Comparison of ENCODE assay signal across 21 cellular contexts in the genomic region with DNA sequence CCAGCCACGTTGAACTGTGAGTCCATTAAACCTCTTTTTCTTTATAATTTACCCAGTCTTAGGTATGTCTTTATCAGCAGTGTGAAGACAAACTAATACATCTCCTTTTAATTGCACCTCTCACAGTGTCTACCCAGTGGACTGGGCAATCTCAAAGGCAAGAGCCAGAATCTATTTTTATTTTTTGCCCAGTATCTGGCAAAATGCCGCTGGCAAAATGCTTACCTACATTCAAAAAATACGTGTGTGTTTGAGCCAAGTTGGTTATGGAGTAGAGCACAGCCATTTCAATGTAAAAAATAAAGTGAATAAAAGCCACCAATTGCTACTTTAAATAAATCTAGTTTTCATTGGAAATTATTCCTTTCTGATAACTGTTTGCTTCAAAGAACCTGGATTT.
DNase-seq lines count a peak whose midpoint lies in the region; ATAC-seq and TF ChIP-seq lines count a peak whose summit lies in the region.
"Had no signal": no experiment of that assay in that cellular context is flagged by ENCODE, and none has a peak within 500 bp of the region (broad histone marks: within the 10 kb centered on the region; RNA-seq: fewer than 3 reads in every experiment).

No MANE protein-coding gene starts in this region.

- H3K27ac ChIP-seq in SK-N-MC: peak overlapping the region; percentile 88
- H3K27ac ChIP-seq in smooth muscle cell (ENCODE audit: low read depth): peak overlapping the region; percentile 56
- no peak overlapping the region for H3K27ac ChIP-seq in testis
- H3K27ac ChIP-seq: 22Rv1, A549, BLaER1 had no signal

- no peak for ATAC-seq in HG02678 (IDR thresholded peaks at IDR 0.05; ENCODE audit: unreplicated experiment)
- ATAC-seq: A549 had no signal

- H3K4me1 ChIP-seq in smooth muscle cell (ENCODE audit: low read depth): no peaks in the 10 kb centered on the region
- no peaks in the 10 kb centered on the region for H3K4me1 ChIP-seq in testis
- H3K4me1 ChIP-seq: A549, BLaER1 had no signal

- no peaks in the 10 kb centered on the region for H3K79me2 ChIP-seq in smooth muscle cell (ENCODE audit: low read depth)

- no peak overlapping the region for H3K9ac ChIP-seq in SK-N-MC (ENCODE audit: insufficient read length)
- no peak overlapping the region for H3K9ac ChIP-seq in smooth muscle cell (ENCODE audit: low read depth)
- H3K9ac ChIP-seq: BLaER1 had no signal

- no peaks in the 10 kb centered on the region; the same call in 1 of the 2 replicates for H3K36me3 ChIP-seq in SK-N-MC (ENCODE audit: insufficient read depth, low read length)
- H3K36me3 ChIP-seq in smooth muscle cell (ENCODE audit: low read depth): no peaks in the 10 kb centered on the region
- H3K36me3 ChIP-seq in testis (ENCODE audit: low read depth, missing control alignments): no peaks in the 10 kb centered on the region
- H3K36me3 ChIP-seq: BE2C, BLaER1 had no signal

- no peak for TF ChIP-seq POLR2A in testis (IDR thresholded peaks at IDR 0.05)

- H2AFZ ChIP-seq in smooth muscle cell (ENCODE audit: low read depth): peak overlapping the region; percentile 76

- WGBS in smooth muscle cell (ENCODE audit: low lambda C conversion rate): 87% methylated on average over 3 of the region's 3 CpGs
- WGBS in testis, 2 donors: 70 to 71% methylated on average over 3 of the region's 3 CpGs

- H3K4me2 ChIP-seq in smooth muscle cell: no peak overlapping the region
- H3K4me2 ChIP-seq: A549, BLaER1 had no signal

- intact Hi-C loops in testis (cut with DNase I; ENCODE audit: low total_unique reads): no loop called here

- no peak for TF ChIP-seq CTCF in smooth muscle cell (IDR thresholded peaks at IDR 0.05; ENCODE audit: borderline replicate concordance, insufficient read depth, poor library complexity, severe bottlenecking)
- TF ChIP-seq CTCF in testis (IDR thresholded peaks at IDR 0.05): no peak

- DNase-seq in G401 (ENCODE audit: low spot score) (peak; percentile 74), SK-N-MC (ENCODE audit: low read depth, low spot score) (no peak), cerebellum (ENCODE audit: low spot score) (peak; percentile 49), smooth muscle cell (lab: John Stamatoyannopoulos, UW; ENCODE audit: unreplicated experiment) (no peak), testis (no peak), AML-193 (lab: John Stamatoyannopoulos, UW) (no peak)
- DNase-seq: BE2C; CD4-positive, alpha-beta memory T cell; CD4-positive, CD25-positive, alpha-beta regulatory T cell; CD8-positive, alpha-beta memory T cell; COR-L47; DMS 273 treated with DMSO at 0.1 percent for 48 hours; DMS153; DMS53; DMS79; DND-41; GF-D8 had no signal

- no peaks in the 10 kb centered on the region for H3F3A ChIP-seq in smooth muscle cell (ENCODE audit: low read depth)

- H3K4me3 ChIP-seq in SK-N-MC (peak overlapping the region; percentile 55; the same call in 1 of the 2 replicates), smooth muscle cell (no peak overlapping the region), testis (no peak overlapping the region)
- H3K4me3 ChIP-seq: A549, BLaER1 had no signal

- no peaks in the 10 kb centered on the region for H4K20me1 ChIP-seq in smooth muscle cell (ENCODE audit: low read depth)
- H4K20me1 ChIP-seq: BLaER1 had no signal

- peaks cover 2% of the 10 kb centered on the region; the same call in 1 of the 2 replicates for H3K9me3 ChIP-seq in SK-N-MC (ENCODE audit: low read depth, low read length)
- no peaks in the 10 kb centered on the region for H3K9me3 ChIP-seq in smooth muscle cell (replicated peaks; ENCODE audit: low read depth)
- no peaks in the 10 kb centered on the region for H3K9me3 ChIP-seq in testis
- H3K9me3 ChIP-seq: BE2C had no signal

- in situ Hi-C loops in G401 (cut with HindIII; ENCODE audit: low sequenced_read_pairs): no loop called here

- H3K27me3 ChIP-seq in smooth muscle cell (ENCODE audit: low read depth) (no peaks in the 10 kb centered on the region), testis (no peaks in the 10 kb centered on the region)
- H3K27me3 ChIP-seq: BE2C, BLaER1 had no signal

Comparison
In these comparisons a context has a peak if more than half of its experiments do, and no peak if none do; other contexts are left out.
1. DNase-seq: peak in G401 (single experiment) and cerebellum (single experiment); none in SK-N-MC (single experiment), smooth muscle cell (single experiment), testis (single experiment) and AML-193 (0 of 2).
2. H3K27ac ChIP-seq: peak in SK-N-MC (single experiment) and smooth muscle cell (single experiment); none in testis (0 of 2).